ENCODE assay signal across 17 cellular contexts in genomic region chr13:37306778-37307544, GRCh38.
DNase-seq lines count a peak whose midpoint lies in the region; ATAC-seq and TF ChIP-seq lines count a peak whose summit lies in the region.
"Had no signal": no experiment of that assay in that cellular context is flagged by ENCODE, and none has a peak within 500 bp of the region (broad histone marks: within the 10 kb centered on the region; RNA-seq: fewer than 3 reads in every experiment).

No MANE protein-coding gene starts in this region.

- H3K79me1 ChIP-seq in mesenchymal stem cell (replicated peaks; ENCODE audit: low read length, poor library complexity, severe bottlenecking), result no peaks in the 10 kb centered on the region

- peak; percentile 4 for DNase-seq in Caki2 (ENCODE audit: low read depth)
- DNase-seq in NCI-H226, result peak; percentile 31
- DNase-seq in dedifferentiated amniotic fluid mesenchymal stem cell (ENCODE audit: extremely low spot score), result peak; percentile 87
- DNase-seq in mesenchymal stem cell, result peak; percentile 87
- DNase-seq in DMS114 treated with DMSO at 0.1 percent for 48 hours (lab: John Stamatoyannopoulos, UW; ENCODE audit: unreplicated experiment), result no peak
- DNase-seq in BE2C, result no peak
- no peak for DNase-seq in MV-4-11 (lab: John Stamatoyannopoulos, UW)
- DNase-seq: activated CD8-positive, alpha-beta memory T cell treated with anti-CD3 and anti-CD28 coated beads, Interleukin-2, amount 50 U/mL, for 48 hours; COR-L47; NCI-H1436 treated with DMSO at 0.1 percent for 48 hours had no signal

- no peak overlapping the region for H3K14ac ChIP-seq in mesenchymal stem cell (ENCODE audit: low read length in 2 of 2)

- no peak overlapping the region for H2AK5ac ChIP-seq in mesenchymal stem cell (ENCODE audit: low read length, severe bottlenecking)

- no peaks in the 10 kb centered on the region for H3K4me1 ChIP-seq in mesenchymal stem cell (ENCODE audit: control insufficient read depth, insufficient read depth, low read depth, low read length)
- H3K4me1 ChIP-seq in BE2C, result no peaks in the 10 kb centered on the region
- H3K4me1 ChIP-seq: heart left ventricle had no signal

- H2BK15ac ChIP-seq in mesenchymal stem cell (ENCODE audit: low read depth, poor library complexity, severe bottlenecking), result no peak overlapping the region

- H3K9me3 ChIP-seq in mesenchymal stem cell (ENCODE audit: control insufficient read depth, low read length), result no peaks in the 10 kb centered on the region
- no peaks in the 10 kb centered on the region for H3K9me3 ChIP-seq in BE2C
- H3K9me3 ChIP-seq: heart left ventricle, thoracic aorta had no signal

- no peak overlapping the region for H3K18ac ChIP-seq in mesenchymal stem cell (ENCODE audit: low read depth in 1 of 2, low read length in 2 of 2)

- ATAC-seq in GM21381 (IDR thresholded peaks at IDR 0.05; ENCODE audit: unreplicated experiment), result no peak
- ATAC-seq: GM12878 had no signal

- H3K27me3 ChIP-seq in mesenchymal stem cell (ENCODE audit: control insufficient read depth in 1 of 2, insufficient read depth in 1 of 2, low read length in 2 of 2) (no peaks in the 10 kb centered on the region), BE2C (no peaks in the 10 kb centered on the region)
- H3K27me3 ChIP-seq: cardiac muscle cell, heart left ventricle had no signal

- whole genome bisulfite sequencing in mesenchymal stem cell, result 86% methylated on average over 2 of the region's 4 CpGs

- peak overlapping the region; percentile 25 for H3K27ac ChIP-seq in mesenchymal stem cell (ENCODE audit: low read length, poor library complexity, severe bottlenecking)
- H3K27ac ChIP-seq: cardiac muscle cell, heart left ventricle, HL-60, thoracic aorta had no signal

- peak overlapping the region; percentile 75 for H3K9ac ChIP-seq in mesenchymal stem cell (ENCODE audit: low read length)

- H2BK5ac ChIP-seq in mesenchymal stem cell (ENCODE audit: low read depth, low read length, poor library complexity, severe bottlenecking), result no peak overlapping the region

- H2AFZ ChIP-seq in mesenchymal stem cell (ENCODE audit: low read depth, low read length), result no peak overlapping the region

- no peak for TF ChIP-seq CTCF in BE2C (IDR thresholded peaks at IDR 0.05; ENCODE audit: low read depth, low read length)

- no peak overlapping the region for H2BK120ac ChIP-seq in mesenchymal stem cell (ENCODE audit: low read depth, low read length)

- no peak overlapping the region for H3K4me3 ChIP-seq in mesenchymal stem cell (ENCODE audit: insufficient read depth in 1 of 2, low read depth in 1 of 2, low read length in 2 of 2)
- H3K4me3 ChIP-seq in BE2C (ENCODE audit: low read depth, low read length), result no peak overlapping the region
- H3K4me3 ChIP-seq: cardiac muscle cell, GM12878, heart left ventricle, lung, thoracic aorta had no signal

- no peak overlapping the region for H2BK12ac ChIP-seq in mesenchymal stem cell (ENCODE audit: low read length in 2 of 2)

- H4K91ac ChIP-seq in mesenchymal stem cell (ENCODE audit: low read length), result no peak overlapping the region

- in situ Hi-C loops in Caki2 (cut with HindIII; ENCODE audit: low pct_unique_long_range_greater_than_20kb, low sequenced_read_pairs), result no loop called here

- H3K23ac ChIP-seq in mesenchymal stem cell (ENCODE audit: low read length in 2 of 2), result no peak overlapping the region

- no peak overlapping the region for H4K8ac ChIP-seq in mesenchymal stem cell (ENCODE audit: low read length)

- H3K36me3 ChIP-seq in mesenchymal stem cell (ENCODE audit: control insufficient read depth in 1 of 2, insufficient read depth in 2 of 2, low read depth in 1 of 2, low read length in 2 of 2) (no peaks in the 10 kb centered on the region), BE2C (no peaks in the 10 kb centered on the region)
- H3K36me3 ChIP-seq: cardiac muscle cell, heart left ventricle, thoracic aorta had no signal

- no peak overlapping the region for H3K4ac ChIP-seq in mesenchymal stem cell (ENCODE audit: low read depth in 1 of 2, low read length in 2 of 2)

- no peak overlapping the region for H3K4me2 ChIP-seq in mesenchymal stem cell (ENCODE audit: low read length, poor library complexity, severe bottlenecking)

Comparison
In these comparisons a context has a peak if more than half of its experiments do, and no peak if none do; other contexts are left out.
1. DNase-seq: peak in Caki2 (single experiment), NCI-H226 (single experiment), dedifferentiated amniotic fluid mesenchymal stem cell (single experiment) and mesenchymal stem cell (single experiment); none in DMS114 treated with DMSO at 0.1 percent for 48 hours (single experiment), BE2C (single experiment) and MV-4-11 (single experiment).